In the genomic region with DNA sequence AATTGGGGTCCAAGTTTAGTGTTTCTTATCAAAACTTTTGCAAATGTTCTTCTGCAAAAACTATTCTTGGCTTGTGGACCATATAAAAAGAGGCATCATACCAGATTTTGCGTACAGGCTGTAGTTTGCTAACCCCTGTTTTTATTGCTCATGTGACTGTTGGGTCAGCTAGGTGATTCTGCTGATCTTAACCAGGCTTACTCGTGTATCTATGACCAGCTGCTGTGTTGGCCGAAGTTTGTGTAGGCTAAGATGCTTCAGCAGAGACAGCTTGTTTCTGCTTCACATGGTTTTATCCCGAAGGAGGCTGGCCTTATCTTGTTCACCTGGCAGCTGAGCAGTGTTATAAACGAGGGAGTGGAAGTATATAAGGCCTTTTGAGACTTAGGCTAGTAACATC, we compare ENCODE assay signal across 20 cellular contexts. TPM values are rescaled to one million over a fixed set of nuclear protein-coding genes. Genes with fewer than 3 reads are reported as not detected.
DNase-seq lines count a peak whose midpoint lies in the region; ATAC-seq and TF ChIP-seq lines count a peak whose summit lies in the region.
"Had no signal": no experiment of that assay in that cellular context is flagged by ENCODE, and none has a peak within 500 bp of the region (broad histone marks: within the 10 kb centered on the region; RNA-seq: fewer than 3 reads in every experiment).

No MANE protein-coding gene starts in this region.

- intact Hi-C loops in Right ventricle myocardium superior (cut with DNase I): no loop called here
- intact Hi-C loops in right cardiac atrium (cut with DNase I): no loop called here
- intact Hi-C loops in sigmoid colon (cut with DNase I): no loop called here

- H3K36me3 Mint-ChIP-seq in glutamatergic neuron (ENCODE audit: unreplicated experiment): no peaks in the 10 kb centered on the region
- H3K36me3 Mint-ChIP-seq in activated naive CD4-positive, alpha-beta T cell treated with anti-CD3 and anti-CD28 coated beads, Interleukin-2, amount 10 ng/mL, durations not matched to agents 7 days and 5 days: peaks cover 5% of the 10 kb centered on the region

- H3K4me1 ChIP-seq in right cardiac atrium (ENCODE audit: control insufficient read depth, insufficient read depth, low read length): peaks cover 12% of the 10 kb centered on the region
- H3K4me1 ChIP-seq in sigmoid colon: peaks cover 0 to 72% (median 41%) of the 10 kb centered on the region in 4 donors

- no peak for TF ChIP-seq POLR2A in sigmoid colon (IDR thresholded peaks at IDR 0.05)

- no peaks in the 10 kb centered on the region for H3K27me3 Mint-ChIP-seq in glutamatergic neuron (ENCODE audit: unreplicated experiment)
- no peaks in the 10 kb centered on the region for H3K27me3 Mint-ChIP-seq in activated naive CD4-positive, alpha-beta T cell treated with anti-CD3 and anti-CD28 coated beads, Interleukin-2, amount 10 ng/mL, durations not matched to agents 7 days and 5 days

- H3K27me3 ChIP-seq in right cardiac atrium (ENCODE audit: control insufficient read depth, insufficient read depth) (no peaks in the 10 kb centered on the region), sigmoid colon (no peaks in the 10 kb centered on the region)
- H3K27me3 ChIP-seq: SJSA1 had no signal

- no peak overlapping the region for H3K4me3 Mint-ChIP-seq in glutamatergic neuron (ENCODE audit: unreplicated experiment)
- no peak overlapping the region for H3K4me3 Mint-ChIP-seq in activated naive CD4-positive, alpha-beta T cell treated with anti-CD3 and anti-CD28 coated beads, Interleukin-2, amount 10 ng/mL, durations not matched to agents 7 days and 5 days
- H3K4me3 Mint-ChIP-seq: H9, HFFc6 had no signal

- H3K36me3 ChIP-seq in sigmoid colon: no peaks in the 10 kb centered on the region
- H3K36me3 ChIP-seq: SJSA1 had no signal

- TF ChIP-seq EP300 in sigmoid colon (IDR thresholded peaks at IDR 0.05): no peak

- H3K27ac ChIP-seq in right cardiac atrium (ENCODE audit: low read length) (no peak overlapping the region), sigmoid colon (peak overlapping the region in 2 of 4 donors; percentile 44 to 49)
- H3K27ac ChIP-seq: C4-2B, GM23248, SJSA1 had no signal

- H3K4me3 ChIP-seq in right cardiac atrium (ENCODE audit: low read length) (no peak overlapping the region), fibroblast of mammary gland (ENCODE audit: control insufficient read depth, low read depth, low read length) (no peak overlapping the region), sigmoid colon (no peak overlapping the region)
- H3K4me3 ChIP-seq: GM12878, GM23248, SJSA1 had no signal

- 40% methylated on average over 5 of the region's 5 CpGs for WGBS in right cardiac atrium
- 14 to 48% methylated on average over 5 of the region's 5 CpGs for WGBS in sigmoid colon, 2 donors

- H3K4me1 Mint-ChIP-seq in glutamatergic neuron (ENCODE audit: low read depth, unreplicated experiment): no peaks in the 10 kb centered on the region
- H3K4me1 Mint-ChIP-seq in activated naive CD4-positive, alpha-beta T cell treated with anti-CD3 and anti-CD28 coated beads, Interleukin-2, amount 10 ng/mL, durations not matched to agents 7 days and 5 days: peaks cover 9% of the 10 kb centered on the region

- CTCF ChIA-PET in activated naive CD4-positive, alpha-beta T cell treated with anti-CD3 and anti-CD28 coated beads, Interleukin-2, amount 10 ng/mL, durations not matched to agents 7 days and 5 days (lab: Charles Lee): interaction anchor here (0.6 kb wide), 1 partner anchor 35 kb away, joined by 3 read pairs; no protein-coding TSS in a partner anchor

- no peak for TF ChIP-seq CTCF in fibroblast of mammary gland (conservative IDR thresholded peaks at IDR 0.05; ENCODE audit: control insufficient read depth, insufficient read depth, low read depth, low read length)
- no peak for TF ChIP-seq CTCF in sigmoid colon (IDR thresholded peaks at IDR 0.05)
- TF ChIP-seq CTCF in glutamatergic neuron (IDR thresholded peaks at IDR 0.05; ENCODE audit: partially characterized antibody, unreplicated experiment): no peak

- H3K9me3 ChIP-seq in right cardiac atrium (ENCODE audit: control insufficient read depth, low read length) (no peaks in the 10 kb centered on the region), sigmoid colon (no peaks in the 10 kb centered on the region)
- H3K9me3 ChIP-seq: SJSA1 had no signal

- H3K27ac Mint-ChIP-seq in glutamatergic neuron (ENCODE audit: unreplicated experiment): no peak overlapping the region
- no peak overlapping the region for H3K27ac Mint-ChIP-seq in activated naive CD4-positive, alpha-beta T cell treated with anti-CD3 and anti-CD28 coated beads, Interleukin-2, amount 10 ng/mL, durations not matched to agents 7 days and 5 days
- H3K27ac Mint-ChIP-seq: H9, HFFc6 had no signal

- DNase-seq in Right ventricle myocardium superior (no peak), right cardiac atrium (no peak), NCI-H82 treated with DMSO at 0.1 percent for 48 hours (lab: John Stamatoyannopoulos, UW; ENCODE audit: unreplicated experiment) (peak; percentile 32), fibroblast of mammary gland (ENCODE audit: low read depth) (peak; percentile 50), sigmoid colon (peak; percentile 67), glutamatergic neuron (no peak)
- DNase-seq in activated naive CD4-positive, alpha-beta T cell treated with anti-CD3 and anti-CD28 coated beads, Interleukin-2, amount 10 ng/mL, durations not matched to agents 7 days and 5 days: no peak
- DNase-seq: DMS79 treated with DMSO at 0.1 percent for 48 hours, GM23248, H9, HFFc6, MM.1S, NCI-H1048, NCI-H1417 treated with DMSO at 0.1 percent for 48 hours, NCI-H187, OCI-M1 had no signal

- H3K9me3 Mint-ChIP-seq in glutamatergic neuron (ENCODE audit: unreplicated experiment): no peaks in the 10 kb centered on the region
- no peaks in the 10 kb centered on the region for H3K9me3 Mint-ChIP-seq in activated naive CD4-positive, alpha-beta T cell treated with anti-CD3 and anti-CD28 coated beads, Interleukin-2, amount 10 ng/mL, durations not matched to agents 7 days and 5 days
- H3K9me3 Mint-ChIP-seq: H9, HFFc6 had no signal

- peak; percentile 47 for ATAC-seq in Right ventricle myocardium superior (ENCODE audit: poor library complexity)
- ATAC-seq in right cardiac atrium: no peak
- ATAC-seq in GM19452 (IDR thresholded peaks at IDR 0.05; ENCODE audit: unreplicated experiment): no peak
- ATAC-seq: GM12878 had no signal

RNA-seq across cellular contexts. Expression of gene POU2F1, which starts 38.2 kb away (rescaled TPM):
- total RNA-seq in Right ventricle myocardium superior: 7.4 TPM
- total RNA-seq in right cardiac atrium: 10 to 100 TPM in 2 of 4 donors, 1 to 10 TPM in 2; 8.9 to 12.5 (median 9.8) TPM
- polyA plus RNA-seq in right cardiac atrium: 3.2 TPM
- total RNA-seq in sigmoid colon: 10 to 100 TPM; 15.0 to 35.5 (median 20.3) TPM
- polyA plus RNA-seq in sigmoid colon: 1 to 10 TPM; 2.3 to 6.3 (median 3.0) TPM
- 37.7 TPM for total RNA-seq in glutamatergic neuron (ENCODE audit: unreplicated experiment)

Comparison
In these comparisons a context has a peak if more than half of its experiments do, and no peak if none do; other contexts are left out.
1. DNase-seq: peak in NCI-H82 treated with DMSO at 0.1 percent for 48 hours (single experiment), fibroblast of mammary gland (single experiment) and sigmoid colon (single experiment); none in Right ventricle myocardium superior (single experiment), right cardiac atrium (0 of 3), glutamatergic neuron (single experiment) and activated naive CD4-positive, alpha-beta T cell treated with anti-CD3 and anti-CD28 coated beads, Interleukin-2, amount 10 ng/mL, durations not matched to agents 7 days and 5 days (single experiment).